1 cellular context compared by ENCODE assay signal in genomic region chrX:94365736-94366135, GRCh38.
TF ChIP-seq lines count a peak whose summit lies in the region.

No MANE protein-coding gene starts in this region.

TF ChIP-seq in GM23338, 12 proteins besides CTCF, POLR2A, EP300 and RAD21 (continued from another document):
- no peak for TF ChIP-seq ZNF462 (CRISPR knock-in tag; IDR thresholded peaks at IDR 0.05)
- TF ChIP-seq EZH2phosphoT487 (IDR thresholded peaks at IDR 0.05; ENCODE audit: unreplicated experiment) = no peak
- TF ChIP-seq ZNF114 (CRISPR knock-in tag; IDR thresholded peaks at IDR 0.05) = no peak
